Comparison of ENCODE assay signal across 24 cellular contexts in genomic region chr10:43685744-43686143, GRCh38. TPM values are rescaled to one million over a fixed set of nuclear protein-coding genes. Genes with fewer than 3 reads are reported as not detected.
"Had no signal": no experiment of that assay in that cellular context is flagged by ENCODE, and none has a peak within 500 bp of the region (broad histone marks: within the 10 kb centered on the region; RNA-seq: fewer than 3 reads in every experiment).

No MANE protein-coding gene starts in this region.

- H3K27me3 ChIP-seq: brain microvascular endothelial cell had no signal

- H3K36me3 ChIP-seq: brain microvascular endothelial cell, cardiac muscle cell had no signal

- H3K27ac ChIP-seq: brain microvascular endothelial cell, cardiac muscle cell had no signal

- ATAC-seq: activated T-helper 17 cell treated with anti-CD3 and anti-CD28 coated beads, Interleukin-2, amount 50 U/mL, for 72 hours; Panc1 had no signal

- H3K4me3 ChIP-seq: cardiac muscle cell had no signal

- DNase-seq: activated CD4-positive, alpha-beta memory T cell treated with anti-CD3 and anti-CD28 coated beads for 36 hours; activated CD4-positive, alpha-beta T cell treated with anti-CD3 and anti-CD28 coated beads, Interleukin-2, amount 10 ng/mL, durations not matched to agents 24 days and 14 days; activated CD4-positive, CD25-positive, alpha-beta regulatory T cell treated with anti-CD3 and anti-CD28 coated beads, Interleukin-2, amount 50 U/mL, for 72 hours; activated gamma-delta T cell; activated naive CD4-positive, alpha-beta T cell treated with anti-CD3 and anti-CD28 coated beads for 36 hours; activated T-cell treated with anti-CD3 and anti-CD28 coated beads for 4 hours; activated T-cell treated with anti-CD3 and anti-CD28 coated beads, Interleukin-2, amount 50 U/mL, for 48 hours; amygdala; brain microvascular endothelial cell; MM.1S; NCI-H1105; NCI-H1436; NCI-H1694 treated with DMSO at 0.1 percent for 48 hours; NCI-H2029 treated with DMSO at 0.1 percent for 48 hours; NCI-H345; NCI-H510A; NCI-H526 treated with DMSO at 0.1 percent for 48 hours; NCI-H82; RPMI8226; SHP77 treated with DMSO at 0.1 percent for 48 hours had no signal

RNA-seq across cellular contexts. Expression of gene ZNF32, which starts 37.1 kb away (rescaled TPM):
- total RNA-seq: OCI-LY7 had no signal
